In the genomic region with DNA sequence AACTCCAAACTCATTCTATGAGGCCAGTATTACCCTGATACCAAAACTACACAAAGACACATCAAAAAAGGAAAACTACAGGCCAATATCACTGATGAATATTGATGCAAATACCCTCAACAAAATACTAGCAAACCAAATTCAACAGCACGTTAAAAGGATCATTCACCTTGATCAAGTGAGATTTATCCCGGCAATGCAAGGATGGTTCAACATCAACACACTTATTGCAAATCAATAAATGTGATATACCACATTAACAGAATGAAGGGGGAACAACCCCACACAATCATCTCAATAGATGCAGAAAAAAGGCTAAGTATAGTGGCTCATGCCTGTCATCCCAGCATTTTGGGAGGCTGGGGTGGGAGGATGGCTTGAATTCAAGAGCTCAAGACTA, we compare ENCODE assay signal across 8 cellular contexts.
"Had no signal": no experiment of that assay in that cellular context is flagged by ENCODE, and none has a peak within 500 bp of the region (broad histone marks: within the 10 kb centered on the region; RNA-seq: fewer than 3 reads in every experiment).

No MANE protein-coding gene starts in this region.

- H3K27ac ChIP-seq: KMS-11 had no signal

- H3K27ac Mint-ChIP-seq: GM23338 had no signal

- DNase-seq: H7, IMR-90, KBM-7 had no signal

- H3K4me2 ChIP-seq: GM23338, KMS-11 had no signal

- FAIRE-seq: H1 had no signal

- H3K9ac ChIP-seq: KMS-11 had no signal

- H2AFZ ChIP-seq: GM23338 had no signal

- H3K4me3 ChIP-seq: GM23338, HAP-1 had no signal

- H3K4me3 Mint-ChIP-seq: GM23338 had no signal

- H3K4me1 ChIP-seq: HAP-1 had no signal

- H3K4me1 Mint-ChIP-seq: GM23338 had no signal

- ATAC-seq: GM23338, HCT116 had no signal
